In the genomic region with DNA sequence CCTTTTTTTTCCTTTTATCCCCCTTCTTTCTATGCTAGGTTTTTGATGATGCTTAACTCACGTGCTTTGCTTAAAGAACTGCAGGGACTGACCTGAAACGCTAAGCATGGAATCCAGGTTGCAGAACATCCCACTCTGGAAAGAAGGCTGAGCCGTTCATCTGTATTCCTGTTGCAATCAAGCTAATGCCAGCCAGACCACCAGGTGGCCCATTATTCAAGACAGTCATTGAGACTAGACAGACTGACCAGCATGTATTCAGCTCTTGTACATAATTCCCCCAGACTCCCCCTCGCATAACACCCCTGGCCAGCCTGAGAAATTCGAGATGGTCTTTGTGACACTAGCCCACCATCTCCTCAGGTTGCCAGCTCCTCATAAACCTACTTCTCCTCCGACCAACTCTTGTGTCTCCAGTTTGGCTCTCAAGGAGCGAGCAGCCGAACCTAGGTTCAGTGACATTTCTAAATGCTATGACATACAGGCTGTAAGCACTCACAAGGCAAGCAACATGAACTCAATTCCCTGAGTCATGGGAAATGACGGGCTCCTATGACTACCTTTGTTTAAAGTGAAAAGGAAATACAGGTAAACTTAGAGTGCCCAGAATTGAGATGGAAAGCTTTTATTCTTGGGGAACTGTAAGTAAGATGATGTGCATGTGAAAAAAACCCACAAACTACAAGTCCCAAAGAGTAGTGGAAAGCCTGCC, we compare ENCODE assay signal across 1 cellular context.
TF ChIP-seq lines count a peak whose summit lies in the region.

No MANE protein-coding gene starts in this region.

TF ChIP-seq in H1, 55 proteins besides CTCF, POLR2A, EP300 and RAD21:
- TF ChIP-seq CHD1 (IDR thresholded peaks at IDR 0.05; ENCODE audit: low read depth, low read length) (no peak), BCL11A (IDR thresholded peaks at IDR 0.05; ENCODE audit: low read depth in 2 of 2, low read length in 2 of 2) (no peak), POU5F1 (IDR thresholded peaks at IDR 0.05; ENCODE audit: low read depth, low read length) (no peak)
